ENCODE assay signal across 1 cellular context in the genomic region with DNA sequence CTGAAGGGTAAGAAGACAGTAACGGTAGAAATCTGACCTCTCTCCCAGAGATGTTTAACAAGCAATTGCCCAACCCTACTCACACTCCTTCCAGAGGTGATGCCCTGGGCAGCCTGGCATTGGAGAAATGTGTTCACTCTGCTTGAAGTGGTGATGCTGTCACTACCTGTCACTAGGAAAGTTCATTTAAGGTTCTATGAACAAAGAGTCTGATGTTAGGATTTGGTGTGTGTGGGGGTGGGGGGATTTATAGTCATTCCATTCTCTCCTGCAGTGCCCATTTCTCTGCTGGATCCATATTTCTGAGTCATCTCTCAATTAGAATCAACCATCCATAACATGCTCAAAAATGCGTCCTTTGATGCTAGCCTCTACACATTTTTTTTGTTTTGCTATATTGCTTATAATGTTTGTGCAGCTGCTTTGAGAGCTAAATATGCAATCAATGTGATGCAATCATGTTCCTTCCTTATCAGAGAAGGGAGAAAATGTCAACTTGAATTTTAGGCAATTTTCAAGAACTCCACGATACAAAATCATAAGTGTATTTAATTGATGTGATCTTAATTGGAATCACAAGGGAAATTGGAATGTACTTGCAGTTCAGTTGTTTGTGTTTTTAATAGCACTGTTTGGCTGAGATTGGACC.
TF ChIP-seq lines count a peak whose summit lies in the region.

No MANE protein-coding gene starts in this region.

TF ChIP-seq in K562, 482 proteins besides CTCF, POLR2A, EP300 and RAD21 (continued from another document):
- peak; percentile 75 for TF ChIP-seq CEBPB (tag; IDR thresholded peaks at IDR 0.05)
- no peak for TF ChIP-seq HEY1 (CRISPR knock-in tag; IDR thresholded peaks at IDR 0.05; ENCODE audit: borderline replicate concordance)
- TF ChIP-seq, protein P1, sequence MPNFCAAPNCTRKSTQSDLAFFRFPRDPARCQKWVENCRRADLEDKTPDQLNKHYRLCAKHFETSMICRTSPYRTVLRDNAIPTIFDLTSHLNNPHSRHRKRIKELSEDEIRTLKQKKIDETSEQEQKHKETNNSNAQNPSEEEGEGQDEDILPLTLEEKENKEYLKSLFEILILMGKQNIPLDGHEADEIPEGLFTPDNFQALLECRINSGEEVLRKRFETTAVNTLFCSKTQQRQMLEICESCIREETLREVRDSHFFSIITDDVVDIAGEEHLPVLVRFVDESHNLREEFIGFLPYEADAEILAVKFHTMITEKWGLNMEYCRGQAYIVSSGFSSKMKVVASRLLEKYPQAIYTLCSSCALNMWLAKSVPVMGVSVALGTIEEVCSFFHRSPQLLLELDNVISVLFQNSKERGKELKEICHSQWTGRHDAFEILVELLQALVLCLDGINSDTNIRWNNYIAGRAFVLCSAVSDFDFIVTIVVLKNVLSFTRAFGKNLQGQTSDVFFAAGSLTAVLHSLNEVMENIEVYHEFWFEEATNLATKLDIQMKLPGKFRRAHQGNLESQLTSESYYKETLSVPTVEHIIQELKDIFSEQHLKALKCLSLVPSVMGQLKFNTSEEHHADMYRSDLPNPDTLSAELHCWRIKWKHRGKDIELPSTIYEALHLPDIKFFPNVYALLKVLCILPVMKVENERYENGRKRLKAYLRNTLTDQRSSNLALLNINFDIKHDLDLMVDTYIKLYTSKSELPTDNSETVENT (CRISPR knock-in tag; IDR thresholded peaks at IDR 0.05), result no peak
TF ChIP-seq in K562: peak in this region for 3.
